In the genomic region with DNA sequence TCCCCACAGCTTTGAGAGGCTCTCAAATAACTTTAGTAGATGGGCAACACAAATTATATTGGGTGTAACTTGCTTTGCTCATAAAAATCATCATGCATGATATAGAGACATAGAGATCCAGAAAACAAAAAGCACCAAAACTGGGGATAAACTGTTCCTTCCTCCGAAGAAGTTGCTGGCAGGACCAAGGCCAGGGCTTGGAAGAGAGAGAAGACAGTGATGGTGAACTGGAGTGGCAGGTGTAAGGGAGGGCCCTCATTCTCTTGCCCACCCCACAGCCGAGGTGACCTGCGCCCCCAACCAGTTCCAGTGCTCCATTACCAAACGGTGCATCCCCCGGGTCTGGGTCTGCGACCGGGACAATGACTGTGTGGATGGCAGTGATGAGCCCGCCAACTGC, we compare ENCODE assay signal across 9 cellular contexts. TPM values are rescaled to one million over a fixed set of nuclear protein-coding genes. Genes with fewer than 3 reads are reported as not detected.
"Had no signal": no experiment of that assay in that cellular context is flagged by ENCODE, and none has a peak within 500 bp of the region (broad histone marks: within the 10 kb centered on the region; RNA-seq: fewer than 3 reads in every experiment).

No MANE protein-coding gene starts in this region.

- H3K27ac ChIP-seq: GM23248 had no signal

- H3K9ac ChIP-seq: GM23248 had no signal

- DNase-seq: GM23248, GOT3, H7, H9, HCEC 1CT, HFFc6 had no signal

- H2AFZ ChIP-seq: GM23248, GM23338 had no signal

- H3K4me1 ChIP-seq: HAP-1 had no signal

- H3K9me3 ChIP-seq: HAP-1 had no signal

- H3K4me2 ChIP-seq: GM23338 had no signal

- H3K4me3 ChIP-seq: GM23248, GM23338, HAP-1 had no signal

RNA-seq across cellular contexts. Expression of gene LRP1-AS, which starts 53.8 kb away (rescaled TPM):
- polyA plus RNA-seq: H1 had no signal
